Comparison of ENCODE assay signal across 1 cellular context in genomic region chr16:85113168-85113733, GRCh38.
TF ChIP-seq lines count a peak whose summit lies in the region.

No MANE protein-coding gene starts in this region.

TF ChIP-seq in IMR-90, 13 proteins besides CTCF, POLR2A, EP300 and RAD21:
- TF ChIP-seq USF2 (IDR thresholded peaks at IDR 0.05; ENCODE audit: low read depth, low read length) (no peak), CHD1 (IDR thresholded peaks at IDR 0.05; ENCODE audit: low read depth, low read length) (no peak)
